8 cellular contexts compared by ENCODE assay signal in genomic region chr19:18191640-18192062, GRCh38. TPM values are rescaled to one million over a fixed set of nuclear protein-coding genes. Genes with fewer than 3 reads are reported as not detected.
DNase-seq lines count a peak whose midpoint lies in the region; ATAC-seq and TF ChIP-seq lines count a peak whose summit lies in the region.

No MANE protein-coding gene starts in this region.

- peaks cover 40% of the 10 kb centered on the region for H3F3A ChIP-seq in DOHH2 (ENCODE audit: control insufficient read depth, insufficient read depth)

- H3K4me2 ChIP-seq in DOHH2 (ENCODE audit: low read length) = peak overlapping the region; percentile 89

- H3K9ac ChIP-seq in rectal smooth muscle tissue (ENCODE audit: low read length) = no peak overlapping the region

- no peaks in the 10 kb centered on the region for H3K27me3 ChIP-seq in DOHH2 (ENCODE audit: control insufficient read depth, low read length)
- no peaks in the 10 kb centered on the region for H3K27me3 ChIP-seq in RWPE2 (ENCODE audit: insufficient read depth, poor library complexity, severe bottlenecking)
- H3K27me3 ChIP-seq in esophagus (ENCODE audit: control insufficient read depth in 1 of 2, insufficient read depth in 2 of 2, low read length in 2 of 2) = no peaks in the 10 kb centered on the region
- no peaks in the 10 kb centered on the region for H3K27me3 ChIP-seq in rectal smooth muscle tissue (ENCODE audit: control insufficient read depth, insufficient read depth, low read length)

- H3K36me3 ChIP-seq in DOHH2 (ENCODE audit: control insufficient read depth, low read length) (peaks cover 20% of the 10 kb centered on the region), RWPE2 (ENCODE audit: low read depth) (peaks cover 12% of the 10 kb centered on the region; the same call in 1 of the 2 replicates), esophagus (ENCODE audit: control insufficient read depth in 2 of 2, insufficient read depth in 2 of 2, low read length in 1 of 2) (peaks cover 4 to 6% of the 10 kb centered on the region in 2 donors), rectal smooth muscle tissue (ENCODE audit: control insufficient read depth, insufficient read depth, low read length) (peaks cover 4% of the 10 kb centered on the region)

- peak overlapping the region; percentile 87 for H3K27ac ChIP-seq in DOHH2 (ENCODE audit: low read depth, low read length)
- peak overlapping the region; percentile 88 for H3K27ac ChIP-seq in RWPE2 (ENCODE audit: poor library complexity, severe bottlenecking)
- peak overlapping the region; percentile 65 to 84 for H3K27ac ChIP-seq in esophagus (ENCODE audit: low read depth in 2 of 2, low read length in 1 of 2)
- peak overlapping the region; percentile 88 for H3K27ac ChIP-seq in rectal smooth muscle tissue (ENCODE audit: low read depth, low read length)

- H3K4me3 ChIP-seq in DOHH2 (ENCODE audit: low read length) (peak overlapping the region; percentile 79), RWPE2 (ENCODE audit: severe bottlenecking) (peak overlapping the region; percentile 39), esophagus (ENCODE audit: low read depth in 1 of 2, low read length in 2 of 2) (peak overlapping the region in 1 of 2 donors; percentile 41), rectal smooth muscle tissue (ENCODE audit: low read length) (peak overlapping the region; percentile 71)

- H3K4me1 ChIP-seq in DOHH2 (ENCODE audit: control insufficient read depth, low read length) = peaks cover 64% of the 10 kb centered on the region
- peaks cover 2% of the 10 kb centered on the region for H3K4me1 ChIP-seq in RWPE2 (ENCODE audit: insufficient read depth, poor library complexity, severe bottlenecking)
- peaks cover 7 to 11% of the 10 kb centered on the region in 2 donors for H3K4me1 ChIP-seq in esophagus (ENCODE audit: control insufficient read depth in 2 of 2, insufficient read depth in 2 of 2, low read length in 1 of 2)
- peaks cover 13% of the 10 kb centered on the region for H3K4me1 ChIP-seq in rectal smooth muscle tissue (ENCODE audit: control insufficient read depth, insufficient read depth, low read length)

- H3K79me2 ChIP-seq in DOHH2 (ENCODE audit: control insufficient read depth, low read length) = peaks cover 15% of the 10 kb centered on the region

- 51 to 54% methylated on average over 5 of the region's 5 CpGs for WGBS in esophagus, 2 donors

- TF ChIP-seq CTCF in DOHH2 (IDR thresholded peaks at IDR 0.05; ENCODE audit: low read depth, low read length, poor library complexity, severe bottlenecking) = no peak
- TF ChIP-seq CTCF in RWPE2 (IDR thresholded peaks at IDR 0.05; ENCODE audit: poor library complexity, severe bottlenecking) = no peak

- H3K9me2 ChIP-seq in DOHH2 (replicated peaks; ENCODE audit: control insufficient read depth, low read length) = no peaks in the 10 kb centered on the region

- peak; percentile 39 for ATAC-seq in RWPE2 (ENCODE audit: low read depth)
- no peak for ATAC-seq in GM19455 (IDR thresholded peaks at IDR 0.05; ENCODE audit: unreplicated experiment)

- H3K9me3 ChIP-seq in DOHH2 (ENCODE audit: control insufficient read depth, insufficient read depth, low read length) = no peaks in the 10 kb centered on the region
- no peaks in the 10 kb centered on the region for H3K9me3 ChIP-seq in RWPE2 (ENCODE audit: severe bottlenecking)
- H3K9me3 ChIP-seq in esophagus (ENCODE audit: control insufficient read depth in 2 of 2, insufficient read depth in 1 of 2, low read depth in 1 of 2, low read length in 1 of 2) = no peaks in the 10 kb centered on the region

- DNase-seq in RWPE2 (ENCODE audit: low spot score) = no peak
- DNase-seq in NCI-H226 = no peak
- DNase-seq in middle frontal gyrus (ENCODE audit: extremely low spot score, low spot score) = no peak
- DNase-seq in NCI-H2171 (lab: John Stamatoyannopoulos, UW) = no peak

- no peaks in the 10 kb centered on the region; the same call in 1 of the 2 replicates for H4K20me1 ChIP-seq in DOHH2 (ENCODE audit: control insufficient read depth, insufficient read depth, low read depth, low read length)

RNA-seq across cellular contexts. Expression of gene MPV17L2, which starts 1.4 kb away (rescaled TPM):
- polyA plus RNA-seq in esophagus = 10 to 100 TPM in 1 of 2 donors, 1 to 10 TPM in 1; 7.4 to 12.0 TPM

RNA-seq across cellular contexts. Expression of gene RAB3A, which starts 12.2 kb away (rescaled TPM):
- polyA plus RNA-seq in esophagus = 1 to 10 TPM in 1 of 2 donors, under 1 TPM in 1; 0.81 to 1.1 TPM

RNA-seq across cellular contexts. Expression of gene IFI30, which starts 18.0 kb away (rescaled TPM):
- polyA plus RNA-seq in esophagus = 10 to 100 TPM in 1 of 2 donors, 1 to 10 TPM in 1; 9.9 to 29.3 TPM

RNA-seq across cellular contexts. Expression of gene PDE4C, which starts 34.6 kb away (rescaled TPM):
- polyA plus RNA-seq in esophagus = under 1 TPM; 0.07 to 0.39 TPM

RNA-seq across cellular contexts. Expression of gene PIK3R2, which starts 38.7 kb away (rescaled TPM):
- 10 to 100 TPM in 1 of 2 donors, 1 to 10 TPM in 1; 8.1 to 10.6 TPM for polyA plus RNA-seq in esophagus
